Comparison of ENCODE assay signal across 1 cellular context in genomic region chr22:36775966-36776669, GRCh38.
TF ChIP-seq lines count a peak whose summit lies in the region.

TSS of gene IFT27 (minus strand) at chr22:36776119. CDS start at chr22:36775707, 412 bp downstream.

TF ChIP-seq in K562, 482 proteins besides CTCF, POLR2A, EP300 and RAD21 (continued from another document and continues in another):
- TF ChIP-seq CREB3L1 (IDR thresholded peaks at IDR 0.05; ENCODE audit: borderline replicate concordance, low read depth) (peak; percentile 53; the same call in 1 of the 2 replicates), CBFB (CRISPR knock-in tag; IDR thresholded peaks at IDR 0.05) (no peak), ZNF3 (CRISPR knock-in tag; IDR thresholded peaks at IDR 0.05) (no peak), PML (IDR thresholded peaks at IDR 0.05; ENCODE audit: low read length) (no peak), CHCHD3 (CRISPR knock-in tag; IDR thresholded peaks at IDR 0.05) (no peak), E2F1 (CRISPR knock-in tag; IDR thresholded peaks at IDR 0.05) (no peak), CREB1 (IDR thresholded peaks at IDR 0.05) (no peak), CREB1 (CRISPR knock-in tag; IDR thresholded peaks at IDR 0.05) (peak; percentile 72), KLF13 (tag; IDR thresholded peaks at IDR 0.05; ENCODE audit: borderline replicate concordance, low read depth) (no peak), POLR2AphosphoS5 (IDR thresholded peaks at IDR 0.05; ENCODE audit: control insufficient read depth, insufficient read depth, low read depth, low read length) (no peak), ZNF764 (CRISPR knock-in tag; IDR thresholded peaks at IDR 0.05; ENCODE audit: low read depth) (no peak), CEBPZ (IDR thresholded peaks at IDR 0.05; ENCODE audit: borderline replicate concordance, low read depth, low read length) (peak; percentile 89), XRCC5 (IDR thresholded peaks at IDR 0.05; ENCODE audit: low read depth, low read length) (no peak), TGIF2 (CRISPR knock-in tag; IDR thresholded peaks at IDR 0.05) (no peak), SIX5 (IDR thresholded peaks at IDR 0.05; ENCODE audit: borderline replicate concordance in 1 of 2, insufficient read depth in 1 of 2, low read depth in 1 of 2, low read length in 2 of 2) (no peak), ZNF165 (CRISPR knock-in tag; IDR thresholded peaks at IDR 0.05; ENCODE audit: borderline replicate concordance) (no peak), EGR1 (conservative IDR thresholded peaks at IDR 0.05) (peak; percentile 49), NFIC (IDR thresholded peaks at IDR 0.05) (no peak), RFX1 (IDR thresholded peaks at IDR 0.05) (peak; percentile 13; the same call in 1 of the 2 replicates), NFYB (IDR thresholded peaks at IDR 0.05; ENCODE audit: extremely low read depth, insufficient read length) (peak; percentile 74), ZNF445 (CRISPR knock-in tag; IDR thresholded peaks at IDR 0.05; ENCODE audit: low read depth) (no peak), STAG1 (CRISPR knock-in tag; IDR thresholded peaks at IDR 0.05; ENCODE audit: borderline replicate concordance) (no peak), CHD4 (IDR thresholded peaks at IDR 0.05; ENCODE audit: insufficient read depth, insufficient replicate concordance, low read depth, low read length, poor library complexity, severe bottlenecking) (no peak), MEF2D (tag; conservative IDR thresholded peaks at IDR 0.05; ENCODE audit: low read depth) (no peak), PCBP1 (IDR thresholded peaks at IDR 0.05; ENCODE audit: low read depth, low read length, poor library complexity, severe bottlenecking) (no peak), PHF20 (IDR thresholded peaks at IDR 0.05; ENCODE audit: partially characterized antibody) (no peak), ZNF766 (CRISPR knock-in tag; conservative IDR thresholded peaks at IDR 0.05) (no peak), HNRNPUL1 (IDR thresholded peaks at IDR 0.05; ENCODE audit: low read length) (no peak), ESRRB (CRISPR knock-in tag; IDR thresholded peaks at IDR 0.05; ENCODE audit: borderline replicate concordance) (no peak), SIRT6 (IDR thresholded peaks at IDR 0.05; ENCODE audit: low read depth, low read length) (no peak), BRD4 (IDR thresholded peaks at IDR 0.05) (no peak), ZNF253 (CRISPR knock-in tag; conservative IDR thresholded peaks at IDR 0.05) (no peak), ZNF324 (CRISPR knock-in tag; IDR thresholded peaks at IDR 0.05) (no peak), IFI16 (CRISPR knock-in tag; IDR thresholded peaks at IDR 0.05) (no peak), CC2D1A (IDR thresholded peaks at IDR 0.05) (no peak), GTF3C2 (IDR thresholded peaks at IDR 0.05; ENCODE audit: borderline replicate concordance, extremely low read depth, insufficient read length) (no peak)
- TF ChIP-seq, protein P1, sequence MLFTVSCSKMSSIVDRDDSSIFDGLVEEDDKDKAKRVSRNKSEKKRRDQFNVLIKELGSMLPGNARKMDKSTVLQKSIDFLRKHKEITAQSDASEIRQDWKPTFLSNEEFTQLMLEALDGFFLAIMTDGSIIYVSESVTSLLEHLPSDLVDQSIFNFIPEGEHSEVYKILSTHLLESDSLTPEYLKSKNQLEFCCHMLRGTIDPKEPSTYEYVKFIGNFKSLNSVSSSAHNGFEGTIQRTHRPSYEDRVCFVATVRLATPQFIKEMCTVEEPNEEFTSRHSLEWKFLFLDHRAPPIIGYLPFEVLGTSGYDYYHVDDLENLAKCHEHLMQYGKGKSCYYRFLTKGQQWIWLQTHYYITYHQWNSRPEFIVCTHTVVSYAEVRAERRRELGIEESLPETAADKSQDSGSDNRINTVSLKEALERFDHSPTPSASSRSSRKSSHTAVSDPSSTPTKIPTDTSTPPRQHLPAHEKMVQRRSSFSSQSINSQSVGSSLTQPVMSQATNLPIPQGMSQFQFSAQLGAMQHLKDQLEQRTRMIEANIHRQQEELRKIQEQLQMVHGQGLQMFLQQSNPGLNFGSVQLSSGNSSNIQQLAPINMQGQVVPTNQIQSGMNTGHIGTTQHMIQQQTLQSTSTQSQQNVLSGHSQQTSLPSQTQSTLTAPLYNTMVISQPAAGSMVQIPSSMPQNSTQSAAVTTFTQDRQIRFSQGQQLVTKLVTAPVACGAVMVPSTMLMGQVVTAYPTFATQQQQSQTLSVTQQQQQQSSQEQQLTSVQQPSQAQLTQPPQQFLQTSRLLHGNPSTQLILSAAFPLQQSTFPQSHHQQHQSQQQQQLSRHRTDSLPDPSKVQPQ (CRISPR knock-in tag; IDR thresholded peaks at IDR 0.05; ENCODE audit: borderline replicate concordance): no peak
- TF ChIP-seq, protein P2, sequence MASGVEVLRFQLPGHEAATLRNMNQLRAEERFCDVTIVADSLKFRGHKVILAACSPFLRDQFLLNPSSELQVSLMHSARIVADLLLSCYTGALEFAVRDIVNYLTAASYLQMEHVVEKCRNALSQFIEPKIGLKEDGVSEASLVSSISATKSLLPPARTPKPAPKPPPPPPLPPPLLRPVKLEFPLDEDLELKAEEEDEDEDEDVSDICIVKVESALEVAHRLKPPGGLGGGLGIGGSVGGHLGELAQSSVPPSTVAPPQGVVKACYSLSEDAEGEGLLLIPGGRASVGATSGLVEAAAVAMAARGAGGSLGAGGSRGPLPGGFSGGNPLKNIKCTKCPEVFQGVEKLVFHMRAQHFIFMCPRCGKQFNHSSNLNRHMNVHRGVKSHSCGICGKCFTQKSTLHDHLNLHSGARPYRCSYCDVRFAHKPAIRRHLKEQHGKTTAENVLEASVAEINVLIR (CRISPR knock-in tag; IDR thresholded peaks at IDR 0.05): 0 out of 2 replicates have a peak, but pooled peaks have one; percentile 37
- TF ChIP-seq, protein P3, sequence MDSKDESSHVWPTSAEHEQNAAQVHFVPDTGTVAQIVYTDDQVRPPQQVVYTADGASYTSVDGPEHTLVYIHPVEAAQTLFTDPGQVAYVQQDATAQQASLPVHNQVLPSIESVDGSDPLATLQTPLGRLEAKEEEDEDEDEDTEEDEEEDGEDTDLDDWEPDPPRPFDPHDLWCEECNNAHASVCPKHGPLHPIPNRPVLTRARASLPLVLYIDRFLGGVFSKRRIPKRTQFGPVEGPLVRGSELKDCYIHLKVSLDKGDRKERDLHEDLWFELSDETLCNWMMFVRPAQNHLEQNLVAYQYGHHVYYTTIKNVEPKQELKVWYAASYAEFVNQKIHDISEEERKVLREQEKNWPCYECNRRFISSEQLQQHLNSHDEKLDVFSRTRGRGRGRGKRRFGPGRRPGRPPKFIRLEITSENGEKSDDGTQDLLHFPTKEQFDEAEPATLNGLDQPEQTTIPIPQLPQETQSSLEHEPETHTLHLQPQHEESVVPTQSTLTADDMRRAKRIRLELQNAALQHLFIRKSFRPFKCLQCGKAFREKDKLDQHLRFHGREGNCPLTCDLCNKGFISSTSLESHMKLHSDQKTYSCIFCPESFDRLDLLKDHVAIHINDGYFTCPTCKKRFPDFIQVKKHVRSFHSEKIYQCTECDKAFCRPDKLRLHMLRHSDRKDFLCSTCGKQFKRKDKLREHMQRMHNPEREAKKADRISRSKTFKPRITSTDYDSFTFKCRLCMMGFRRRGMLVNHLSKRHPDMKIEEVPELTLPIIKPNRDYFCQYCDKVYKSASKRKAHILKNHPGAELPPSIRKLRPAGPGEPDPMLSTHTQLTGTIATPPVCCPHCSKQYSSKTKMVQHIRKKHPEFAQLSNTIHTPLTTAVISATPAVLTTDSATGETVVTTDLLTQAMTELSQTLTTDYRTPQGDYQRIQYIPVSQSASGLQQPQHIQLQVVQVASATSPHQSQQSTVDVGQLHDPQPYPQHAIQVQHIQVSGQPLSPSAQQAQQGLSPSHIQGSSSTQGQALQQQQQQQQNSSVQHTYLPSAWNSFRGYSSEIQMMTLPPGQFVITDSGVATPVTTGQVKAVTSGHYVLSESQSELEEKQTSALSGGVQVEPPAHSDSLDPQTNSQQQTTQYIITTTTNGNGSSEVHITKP (IDR thresholded peaks at IDR 0.05; ENCODE audit: partially characterized antibody): peak; percentile 66
- TF ChIP-seq, protein P4, sequence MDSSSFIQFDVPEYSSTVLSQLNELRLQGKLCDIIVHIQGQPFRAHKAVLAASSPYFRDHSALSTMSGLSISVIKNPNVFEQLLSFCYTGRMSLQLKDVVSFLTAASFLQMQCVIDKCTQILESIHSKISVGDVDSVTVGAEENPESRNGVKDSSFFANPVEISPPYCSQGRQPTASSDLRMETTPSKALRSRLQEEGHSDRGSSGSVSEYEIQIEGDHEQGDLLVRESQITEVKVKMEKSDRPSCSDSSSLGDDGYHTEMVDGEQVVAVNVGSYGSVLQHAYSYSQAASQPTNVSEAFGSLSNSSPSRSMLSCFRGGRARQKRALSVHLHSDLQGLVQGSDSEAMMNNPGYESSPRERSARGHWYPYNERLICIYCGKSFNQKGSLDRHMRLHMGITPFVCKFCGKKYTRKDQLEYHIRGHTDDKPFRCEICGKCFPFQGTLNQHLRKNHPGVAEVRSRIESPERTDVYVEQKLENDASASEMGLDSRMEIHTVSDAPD (CRISPR knock-in tag; IDR thresholded peaks at IDR 0.05): no peak
- TF ChIP-seq, protein P5, sequence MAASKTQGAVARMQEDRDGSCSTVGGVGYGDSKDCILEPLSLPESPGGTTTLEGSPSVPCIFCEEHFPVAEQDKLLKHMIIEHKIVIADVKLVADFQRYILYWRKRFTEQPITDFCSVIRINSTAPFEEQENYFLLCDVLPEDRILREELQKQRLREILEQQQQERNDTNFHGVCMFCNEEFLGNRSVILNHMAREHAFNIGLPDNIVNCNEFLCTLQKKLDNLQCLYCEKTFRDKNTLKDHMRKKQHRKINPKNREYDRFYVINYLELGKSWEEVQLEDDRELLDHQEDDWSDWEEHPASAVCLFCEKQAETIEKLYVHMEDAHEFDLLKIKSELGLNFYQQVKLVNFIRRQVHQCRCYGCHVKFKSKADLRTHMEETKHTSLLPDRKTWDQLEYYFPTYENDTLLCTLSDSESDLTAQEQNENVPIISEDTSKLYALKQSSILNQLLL (CRISPR knock-in tag; IDR thresholded peaks at IDR 0.05; ENCODE audit: borderline replicate concordance): no peak
